13 cellular contexts compared by ENCODE assay signal in the genomic region with DNA sequence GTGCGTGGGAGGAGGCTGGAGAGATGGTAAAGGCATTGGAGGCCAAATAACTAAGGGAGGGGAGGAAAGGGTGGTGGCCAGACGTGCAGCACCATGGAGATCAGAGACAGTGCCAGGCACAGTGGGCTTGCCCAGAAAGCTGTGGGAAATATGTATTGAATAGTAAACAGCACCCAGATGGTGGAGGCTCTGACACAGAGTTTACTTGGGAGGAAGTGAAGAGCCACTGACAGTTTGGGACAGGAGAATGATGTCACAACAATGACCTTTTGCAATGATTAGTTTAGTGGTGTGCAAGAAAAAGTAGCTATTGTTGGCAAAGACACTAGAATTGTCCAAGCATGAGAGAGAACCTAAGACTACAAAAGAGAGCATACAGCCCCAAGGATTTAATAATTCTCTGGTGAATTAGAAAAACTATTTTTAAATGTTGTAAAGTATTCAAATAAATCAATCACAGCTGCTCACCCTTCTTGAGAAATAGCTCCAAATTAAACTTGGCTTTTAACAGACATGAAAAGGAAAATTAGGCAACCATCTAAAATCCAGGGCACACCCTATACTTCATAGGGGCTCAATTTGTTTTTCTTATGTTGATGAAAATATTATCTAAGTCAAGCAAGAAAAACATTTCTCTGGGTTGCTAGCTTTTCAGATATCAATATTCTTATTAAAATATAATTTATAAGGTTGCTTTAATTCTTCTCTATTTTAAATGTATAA.
DNase-seq lines count a peak whose midpoint lies in the region; ATAC-seq and TF ChIP-seq lines count a peak whose summit lies in the region.
"Had no signal": no experiment of that assay in that cellular context is flagged by ENCODE, and none has a peak within 500 bp of the region (broad histone marks: within the 10 kb centered on the region; RNA-seq: fewer than 3 reads in every experiment).

No MANE protein-coding gene starts in this region.

- TF ChIP-seq CTCF in MCF 10A (IDR thresholded peaks at IDR 0.05; ENCODE audit: unreplicated experiment) (no peak), mammary epithelial cell (conservative IDR thresholded peaks at IDR 0.05 in 1 of 2, IDR thresholded peaks at IDR 0.05 in 1 of 2; ENCODE audit: extremely low read depth in 1 of 2, insufficient read depth in 1 of 2, low read depth in 1 of 2, low read length in 2 of 2) (no peak), heart right ventricle (IDR thresholded peaks at IDR 0.05) (no peak)

- H3K4me3 ChIP-seq in mammary epithelial cell (replicated peaks in 1 of 3; ENCODE audit: insufficient read depth in 1 of 3, low read depth in 2 of 3, low read length in 3 of 3) (no peak overlapping the region), heart right ventricle (no peak overlapping the region)
- H3K4me3 ChIP-seq: A549 had no signal

- no peak overlapping the region for H3K4me2 ChIP-seq in mammary epithelial cell (ENCODE audit: insufficient read depth, low read depth, low read length)
- H3K4me2 ChIP-seq: A549 had no signal

- no peaks in the 10 kb centered on the region for H4K20me1 ChIP-seq in mammary epithelial cell (ENCODE audit: insufficient read depth, low read length)

- H3K27me3 ChIP-seq in mammary epithelial cell (ENCODE audit: insufficient read depth, low read length) (no peaks in the 10 kb centered on the region), heart right ventricle (no peaks in the 10 kb centered on the region)

- no peak overlapping the region for H3K27ac Mint-ChIP-seq in MCF 10A (ENCODE audit: low read depth, unreplicated experiment)
- H3K27ac Mint-ChIP-seq: T-helper 2 cell treated with Interferon-gamma antibody and Interleukin-4, amounts not matched to agents 5 μg/mL and 100 μg/mL, for 36 hours had no signal

- H3K9ac ChIP-seq in mammary epithelial cell (ENCODE audit: insufficient read depth, low read length), result no peak overlapping the region

- dilution Hi-C loops in mammary epithelial cell (cut with HindIII; ENCODE audit: low sequenced_read_pairs), result no loop called here

- POLR2A ChIA-PET in MCF 10A (lab: Yijun Ruan, JAX), result interaction anchor here (0.6 to 1.3 kb wide), 4 partner anchors 8 to 70 kb away, joined by 3 read pairs; no protein-coding TSS in a partner anchor

- H3K4me1 Mint-ChIP-seq in MCF 10A (ENCODE audit: insufficient read depth, unreplicated experiment), result peaks cover 10% of the 10 kb centered on the region

- no peaks in the 10 kb centered on the region for H3K9me3 ChIP-seq in mammary epithelial cell (replicated peaks; ENCODE audit: insufficient read depth, low read length)
- H3K9me3 ChIP-seq in heart right ventricle, result no peaks in the 10 kb centered on the region
- H3K9me3 ChIP-seq: A549 had no signal

- H3K79me2 ChIP-seq in mammary epithelial cell (ENCODE audit: insufficient read depth, low read length), result no peaks in the 10 kb centered on the region

- H3K9me3 Mint-ChIP-seq in MCF 10A (ENCODE audit: unreplicated experiment), result no peaks in the 10 kb centered on the region
- H3K9me3 Mint-ChIP-seq: T-helper 2 cell treated with Interferon-gamma antibody and Interleukin-4, amounts not matched to agents 5 μg/mL and 100 μg/mL, for 36 hours had no signal

- WGBS in mammary epithelial cell (ENCODE audit: low coverage, missing lambda C conversion rate), result 25% methylated on average over 2 of the region's 2 CpGs
- WGBS in heart right ventricle, 2 donors, result 49 to 65% methylated on average over 2 of the region's 2 CpGs

- peak in 6 of 8 donors; percentile 29 to 93 (median 56) for ATAC-seq in heart right ventricle
- ATAC-seq: A549 had no signal

- peak; percentile 27 for DNase-seq in MCF 10A (ENCODE audit: unreplicated experiment)
- no peak for DNase-seq in mammary epithelial cell
- DNase-seq in SHP77 treated with DMSO at 0.1 percent for 48 hours (lab: John Stamatoyannopoulos, UW), result peak; percentile 52
- DNase-seq in heart right ventricle, result peak in 1 of 2 donors; percentile 24
- no peak for DNase-seq in activated naive CD4-positive, alpha-beta T cell (lab: John Stamatoyannopoulos, UW)
- no peak for DNase-seq in D341Med (ENCODE audit: low spot score)
- no peak for DNase-seq in cortex of kidney (lab: John Stamatoyannopoulos, UW)
- DNase-seq in effector CD8-positive, alpha-beta T cell (lab: John Stamatoyannopoulos, UW), result no peak
- DNase-seq: activated CD4-positive, alpha-beta T cell treated with anti-CD3 and anti-CD28 coated beads, Interleukin-2, amount 50 U/mL, for 48 hours; activated effector memory CD4-positive, alpha-beta T cell treated with Interleukin-2 at 50 U/mL for 16 hours; small intestine had no signal

- H3K4me1 ChIP-seq in mammary epithelial cell (ENCODE audit: insufficient read depth, low read length) (no peaks in the 10 kb centered on the region), heart right ventricle (peaks cover 0 to 11% (median 6%) of the 10 kb centered on the region in 9 donors)
- H3K4me1 ChIP-seq: A549 had no signal

- CTCF ChIA-PET in MCF 10A (lab: Yijun Ruan, JAX), result interaction anchor here (0.6 to 1.3 kb wide), 4 partner anchors 60 to 643 kb away, joined by 3 read pairs; no protein-coding TSS in a partner anchor
- CTCF ChIA-PET in mammary epithelial cell (lab: Charles Lee; ENCODE audit: low non-redundant PET), result no interaction called here

- H3K36me3 Mint-ChIP-seq in MCF 10A (ENCODE audit: insufficient read depth, unreplicated experiment), result no peaks in the 10 kb centered on the region

- intact Hi-C loops in MCF 10A (cut with micrococcal nuclease), result no loop called here
- intact Hi-C loops in mammary epithelial cell (cut with micrococcal nuclease), result no loop called here
- intact Hi-C loops in heart right ventricle (cut with DNase I), result no loop called here

- H3K27ac ChIP-seq in mammary epithelial cell (ENCODE audit: insufficient read depth, low read depth, low read length) (no peak overlapping the region), heart right ventricle (peak overlapping the region in 1 of 10 donors; percentile 14)
- H3K27ac ChIP-seq: A549 had no signal

- peaks cover 59% of the 10 kb centered on the region for H3K27me3 Mint-ChIP-seq in MCF 10A (ENCODE audit: insufficient read depth, unreplicated experiment)

- H3K36me3 ChIP-seq in mammary epithelial cell (ENCODE audit: insufficient read depth, low read length) (no peaks in the 10 kb centered on the region), heart right ventricle (no peaks in the 10 kb centered on the region)

- H2AFZ ChIP-seq in mammary epithelial cell (ENCODE audit: low read depth, low read length), result no peak overlapping the region

- no peak overlapping the region for H3K4me3 Mint-ChIP-seq in MCF 10A (ENCODE audit: unreplicated experiment)
- H3K4me3 Mint-ChIP-seq: T-helper 2 cell treated with Interferon-gamma antibody and Interleukin-4, amounts not matched to agents 5 μg/mL and 100 μg/mL, for 36 hours had no signal

- no TSS peak for BruUV-seq in MCF 10A (replicated peaks; lab: Mats Ljungman, UMichigan)
- no TSS peak for BruUV-seq in mammary epithelial cell (replicated peaks; lab: Mats Ljungman, UMichigan)

- in situ Hi-C loops in mammary epithelial cell (cut with MboI; ENCODE audit: low sequenced_read_pairs in 2 of 2), result no loop called here

Comparison
In these comparisons a context has a peak if more than half of its experiments do, and no peak if none do; other contexts are left out.
1. DNase-seq: peak in MCF 10A (single experiment) and SHP77 treated with DMSO at 0.1 percent for 48 hours (single experiment); none in mammary epithelial cell (single experiment), activated naive CD4-positive, alpha-beta T cell (0 of 4), D341Med (single experiment), cortex of kidney (single experiment) and effector CD8-positive, alpha-beta T cell (single experiment).